8 cellular contexts compared by ENCODE assay signal in genomic region chr5:52989781-52990530, GRCh38.
DNase-seq lines count a peak whose midpoint lies in the region; ATAC-seq and TF ChIP-seq lines count a peak whose summit lies in the region.

No MANE protein-coding gene starts in this region.

- TF ChIP-seq CTCF in cardiac fibroblast (IDR thresholded peaks at IDR 0.05; ENCODE audit: low read depth, low read length): peak; percentile 39

- peak; percentile 38 for ATAC-seq in HG02885 (IDR thresholded peaks at IDR 0.05; ENCODE audit: poor library complexity, unreplicated experiment)

- DNase-seq in SW480 (ENCODE audit: low spot score) (peak; percentile 52), cardiac fibroblast (ENCODE audit: low read depth in 2 of 2) (peak; percentile 61 to 64), islet precursor cell (peak; percentile 69), DMS153 (lab: John Stamatoyannopoulos, UW) (no peak), GM19240 (ENCODE audit: insufficient read length, low spot score) (no peak)

- H3K27ac ChIP-seq in skin epidermis: peak overlapping the region in 20 of 21 experiments; percentile 30 to 83 (median 68)

- peak overlapping the region; percentile 51 for H3K4me3 ChIP-seq in GM08714 (ENCODE audit: low read length)
- H3K4me3 ChIP-seq in cardiac fibroblast (replicated peaks in 1 of 2; ENCODE audit: low read depth in 2 of 2, low read length in 2 of 2): peak overlapping the region; percentile 81 to 87
- peak overlapping the region; percentile 55 to 73 (median 62) for H3K4me3 ChIP-seq in skin epidermis

Comparison
In these comparisons a context has a peak if more than half of its experiments do, and no peak if none do; other contexts are left out.
1. DNase-seq: peak in SW480 (single experiment), cardiac fibroblast (2 of 2) and islet precursor cell (single experiment); none in DMS153 (single experiment) and GM19240 (single experiment).
2. Peak in every context shown above with its lines, with median percentiles within 50 percentile points of each other: H3K4me3 ChIP-seq.